In the genomic region with DNA sequence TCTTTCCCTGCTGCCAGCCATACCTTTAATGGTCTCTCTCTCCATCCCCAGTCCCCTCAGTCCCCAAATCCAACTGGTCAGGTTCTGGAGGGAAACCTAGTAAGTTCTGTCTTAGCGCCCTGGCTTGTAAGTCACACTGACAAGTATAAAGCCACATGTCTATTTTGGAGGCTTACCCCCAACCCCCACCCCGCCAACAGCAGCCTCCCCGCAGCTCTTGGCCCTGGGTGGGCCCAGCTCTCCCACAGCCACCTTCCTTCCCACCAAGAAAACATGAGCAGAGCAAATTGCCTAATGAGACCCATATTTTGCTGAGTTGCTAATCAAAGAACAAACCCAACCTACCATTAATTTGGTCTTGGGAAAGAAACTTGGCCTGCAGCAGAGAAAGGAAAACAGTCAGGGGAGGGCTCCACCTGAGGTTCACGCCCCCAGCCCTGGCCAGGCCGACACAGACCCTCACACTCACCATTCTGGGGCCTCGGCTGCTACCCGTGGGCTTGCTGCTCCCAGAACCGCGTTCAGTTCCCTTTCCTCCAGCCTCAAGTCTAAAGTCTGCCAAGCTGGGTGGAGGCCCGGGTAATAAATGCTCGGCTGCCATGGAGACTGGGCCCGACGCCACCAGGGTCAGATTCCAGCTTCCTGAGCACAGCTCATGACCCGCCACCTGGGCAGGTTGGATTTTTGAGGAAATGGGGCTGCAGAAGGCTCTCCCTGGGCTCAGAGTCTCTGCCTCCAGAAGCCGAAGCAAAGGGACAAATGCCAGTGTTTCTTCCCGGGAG, we compare ENCODE assay signal across 8 cellular contexts. TPM values are rescaled to one million over a fixed set of nuclear protein-coding genes. Genes with fewer than 3 reads are reported as not detected.
A peak's percentile ranks its signal among the peaks of the same experiment; 100 is the strongest.
DNase-seq lines count a peak whose midpoint lies in the region; ATAC-seq and TF ChIP-seq lines count a peak whose summit lies in the region.

A gene with protein sequence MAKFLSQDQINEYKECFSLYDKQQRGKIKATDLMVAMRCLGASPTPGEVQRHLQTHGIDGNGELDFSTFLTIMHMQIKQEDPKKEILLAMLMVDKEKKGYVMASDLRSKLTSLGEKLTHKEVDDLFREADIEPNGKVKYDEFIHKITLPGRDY (minus strand): TSS at position 557 of the 782 bp plus-strand sequence. CDS start 85 bp downstream, at position 472.

- H3K9me3 ChIP-seq in BLaER1 treated with 17β-estradiol and CSF1 and Interleukin-3, amounts not matched to agents 10 nM and 100 nM (replicated peaks in 1 of 11), result no peaks in the 10 kb centered on the region
- H3K9me3 ChIP-seq in endodermal cell (ENCODE audit: control insufficient read depth, low read length), result no peaks in the 10 kb centered on the region

- ATAC-seq in naive B cell (ENCODE audit: low read depth in 2 of 2), result no peak
- no peak for ATAC-seq in GM19328 (IDR thresholded peaks at IDR 0.05; ENCODE audit: unreplicated experiment)
- no peak for ATAC-seq in GM18858 (IDR thresholded peaks at IDR 0.05; ENCODE audit: unreplicated experiment)
- ATAC-seq in GM21367 (IDR thresholded peaks at IDR 0.05; ENCODE audit: unreplicated experiment), result no peak

- no peaks in the 10 kb centered on the region for H3K27me3 ChIP-seq in BLaER1 treated with 17β-estradiol and CSF1 and Interleukin-3, amounts not matched to agents 10 nM and 100 nM
- H3K27me3 ChIP-seq in endodermal cell (ENCODE audit: control insufficient read depth, insufficient read depth, low read length, poor library complexity, severe bottlenecking), result no peaks in the 10 kb centered on the region

- H3K27me3 Mint-ChIP-seq in endodermal cell (ENCODE audit: insufficient read depth), result no peaks in the 10 kb centered on the region
- H3K27me3 Mint-ChIP-seq in naive B cell, result no peaks in the 10 kb centered on the region

- TF ChIP-seq CTCF in endodermal cell (conservative IDR thresholded peaks at IDR 0.05), result no peak

- H3K27ac Mint-ChIP-seq in endodermal cell (peak within 1 kb of the TSS; percentile 83), naive B cell (peak within 1 kb of the TSS in 4 of 6 donors; percentile 52 to 77 (median 62))

- no peaks in the 10 kb centered on the region for H3K9me3 Mint-ChIP-seq in endodermal cell
- H3K9me3 Mint-ChIP-seq in naive B cell, result no peaks in the 10 kb centered on the region

- peak within 1 kb of the TSS; percentile 69 to 86 (median 79) for H3K9ac ChIP-seq in BLaER1 treated with 17β-estradiol and CSF1 and Interleukin-3, amounts not matched to agents 10 nM and 100 nM
- no peak within 1 kb of the TSS for H3K9ac ChIP-seq in endodermal cell (ENCODE audit: extremely low read depth, low read length, poor library complexity, severe bottlenecking)

- H3K27ac ChIP-seq in BLaER1 treated with 17β-estradiol and CSF1 and Interleukin-3, amounts not matched to agents 10 nM and 100 nM, result peak within 1 kb of the TSS; percentile 79 to 91 (median 87)
- no peak within 1 kb of the TSS for H3K27ac ChIP-seq in endodermal cell (ENCODE audit: low read depth, low read length)

- H3K4me1 Mint-ChIP-seq in endodermal cell (peaks cover 26% of the 10 kb centered on the region), naive B cell (peaks cover 24 to 39% (median 25%) of the 10 kb centered on the region in 3 donors)

- peaks cover 0 to 29% (median 22%) of the 10 kb centered on the region in 11 experiments; a peak in 16 of 22 replicates for H4K20me1 ChIP-seq in BLaER1 treated with 17β-estradiol and CSF1 and Interleukin-3, amounts not matched to agents 10 nM and 100 nM

- DNase-seq in NCI-H1105 (lab: John Stamatoyannopoulos, UW) (peak; percentile 65), endodermal cell (no peak), naive B cell (no peak), NCI-H82 (lab: John Stamatoyannopoulos, UW) (no peak)

- H3K36me3 Mint-ChIP-seq in endodermal cell (ENCODE audit: low read depth) (peaks cover 4% of the 10 kb centered on the region), naive B cell (no peaks in the 10 kb centered on the region)

- peak within 1 kb of the TSS; percentile 94 to 100 (median 97) for H3K4me2 ChIP-seq in BLaER1 treated with 17β-estradiol and CSF1 and Interleukin-3, amounts not matched to agents 10 nM and 100 nM

- peak within 1 kb of the TSS; percentile 55 to 72 (median 60) for H3K4me3 ChIP-seq in BLaER1 treated with 17β-estradiol and CSF1 and Interleukin-3, amounts not matched to agents 10 nM and 100 nM
- no peak within 1 kb of the TSS for H3K4me3 ChIP-seq in endodermal cell (ENCODE audit: low read length)

- H3K4me3 Mint-ChIP-seq in endodermal cell (no peak within 1 kb of the TSS), naive B cell (peak within 1 kb of the TSS in 1 of 8 donors; percentile 25)

- WGBS in endodermal cell (ENCODE audit: insufficient coverage in 1 of 2, insufficient read length in 1 of 2), 2 experiments, result 87 to 91% methylated on average over 11 to 16 of the region's 16 CpGs

- H3K4me1 ChIP-seq in BLaER1 treated with 17β-estradiol and CSF1 and Interleukin-3, amounts not matched to agents 10 nM and 100 nM, result peaks cover 96 to 100% (median 100%) of the 10 kb centered on the region in 10 experiments
- H3K4me1 ChIP-seq in endodermal cell (ENCODE audit: control insufficient read depth, insufficient read depth, low read length), result peaks cover 13% of the 10 kb centered on the region

- H3K36me3 ChIP-seq in BLaER1 treated with 17β-estradiol and CSF1 and Interleukin-3, amounts not matched to agents 10 nM and 100 nM, result peaks cover 0 to 12% (median 0%) of the 10 kb centered on the region in 11 experiments; a peak in 5 of 22 replicates
- H3K36me3 ChIP-seq in endodermal cell (ENCODE audit: control insufficient read depth, insufficient read depth, low read length), result peaks cover 3% of the 10 kb centered on the region

RNA-seq across cellular contexts. Expression of the gene that starts here (rescaled TPM):
- total RNA-seq in endodermal cell, result 10 to 100 TPM in 1 of 2 donors, 1 to 10 TPM in 1; 9.7 to 17.4 TPM
- 7.7 TPM for polyA plus RNA-seq in endodermal cell (2013, experiment 1 of 2)
- 7.1 TPM for polyA plus RNA-seq in endodermal cell (2013, experiment 2 of 2)
- under 1 TPM in 1 of 6 donors, not detected in 5; 0.61 TPM for polyA plus RNA-seq in naive B cell (ENCODE audit: low read depth in 6 of 6)
